Comparison of ENCODE assay signal across 23 cellular contexts in the genomic region with DNA sequence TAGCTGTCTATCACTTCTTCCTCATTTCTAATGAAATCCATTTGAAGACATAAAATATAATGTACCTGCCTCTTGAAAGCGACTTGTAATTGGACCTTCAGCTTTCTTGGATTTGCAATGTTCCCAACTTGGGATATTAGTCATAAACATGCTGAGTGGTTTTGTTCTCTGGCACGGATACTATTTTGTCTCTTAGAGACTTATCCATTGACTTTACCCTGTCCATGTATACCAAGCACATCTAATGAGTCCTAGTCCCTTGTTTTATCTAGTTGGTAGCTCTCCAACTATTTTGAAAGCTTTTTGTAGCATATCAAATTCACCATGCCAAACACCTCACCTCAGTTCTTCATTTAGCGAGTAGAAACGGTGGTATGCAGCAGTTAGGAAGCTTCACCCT. TPM values are rescaled to one million over a fixed set of nuclear protein-coding genes. Genes with fewer than 3 reads are reported as not detected.
"Had no signal": no experiment of that assay in that cellular context is flagged by ENCODE, and none has a peak within 500 bp of the region (broad histone marks: within the 10 kb centered on the region; RNA-seq: fewer than 3 reads in every experiment).

No MANE protein-coding gene starts in this region.

- H3K4me3 ChIP-seq: SJCRH30 had no signal

- DNase-seq: KBM-7, MV-4-11, NCI-H1048, NCI-H1105, NCI-H1417, NCI-H1436 treated with DMSO at 0.1 percent for 48 hours, NCI-H1694, NCI-H187 treated with DMSO at 0.1 percent for 48 hours, NCI-H2029 treated with DMSO at 0.1 percent for 48 hours, NCI-H2171, NCI-H226, NCI-H446, NCI-H510A, NCI-H524 treated with DMSO at 0.1 percent for 48 hours, NCI-H69, NCI-H774, RPMI8226, SHP77 treated with DMSO at 0.1 percent for 48 hours, SJCRH30 had no signal

- H3K27me3 ChIP-seq: SJCRH30 had no signal

- H3K9me3 ChIP-seq: SJCRH30 had no signal

- ATAC-seq: SK-N-SH treated with all-trans-retinoic acid at 6 μM for 48 hours had no signal

- H3K27ac ChIP-seq: SJCRH30 had no signal

RNA-seq across cellular contexts. Expression of a gene that starts 18.9 kb away (rescaled TPM):
- total RNA-seq: HT-29, LHCN-M2, MCF 10A had no signal
